In genomic region chr1:25680701-25681100, GRCh38 we compare ENCODE assay signal across 27 cellular contexts.
"Had no signal": no experiment of that assay in that cellular context is flagged by ENCODE, and none has a peak within 500 bp of the region (broad histone marks: within the 10 kb centered on the region; RNA-seq: fewer than 3 reads in every experiment).

No MANE protein-coding gene starts in this region.

- ATAC-seq: left colon; left lung; lower lobe of right lung; natural killer cell treated with Interleukin-12 subunit alpha and Interleukin-12 subunit beta and Interleukin-15 and Interleukin-18, amount 100 ng/mL, for 72 hours; right cardiac atrium; stimulated activated effector memory CD8-positive, alpha-beta T cell treated with anti-CD3 and anti-CD28 coated beads, Interleukin-12 subunit alpha, Interleukin-12 subunit beta, amount 100 ng/mL, for 72 hours; upper lobe of right lung had no signal

- H3K9me3 ChIP-seq: left lung, lower lobe of right lung, ovary, prostate gland, sigmoid colon, spleen, suprapubic skin, thoracic aorta, tibial artery, upper lobe of right lung had no signal

- H3K27ac Mint-ChIP-seq: immature natural killer cell; natural killer cell treated with Interleukin-12 subunit alpha and Interleukin-12 subunit beta and Interleukin-15 and Interleukin-18, amount 100 ng/mL, for 72 hours; stimulated activated effector memory CD8-positive, alpha-beta T cell treated with anti-CD3 and anti-CD28 coated beads, Interleukin-12 subunit alpha, Interleukin-12 subunit beta, amount 100 ng/mL, for 72 hours; stimulated activated naive CD8-positive, alpha-beta T cell treated with anti-CD3 and anti-CD28 coated beads, Interleukin-15, Interleukin-2, amounts not matched to agents 100 ng/mL and 50 ng/mL, for 24 hours had no signal

- H3K4me1 ChIP-seq: prostate gland had no signal

- H3K36me3 Mint-ChIP-seq: natural killer cell treated with Interleukin-12 subunit alpha and Interleukin-12 subunit beta and Interleukin-15 and Interleukin-18, amount 100 ng/mL, for 72 hours had no signal

- H3K4me3 Mint-ChIP-seq: immature natural killer cell; natural killer cell treated with Interleukin-12 subunit alpha and Interleukin-12 subunit beta and Interleukin-15 and Interleukin-18, amount 100 ng/mL, for 72 hours; stimulated activated effector memory CD8-positive, alpha-beta T cell treated with anti-CD3 and anti-CD28 coated beads, Interleukin-12 subunit alpha, Interleukin-12 subunit beta, amount 100 ng/mL, for 72 hours; stimulated activated naive CD8-positive, alpha-beta T cell treated with anti-CD3 and anti-CD28 coated beads, Interleukin-15, Interleukin-2, amounts not matched to agents 100 ng/mL and 50 ng/mL, for 24 hours had no signal

- H3K4me3 ChIP-seq: left lung, lower lobe of right lung, ovary, prostate gland, sigmoid colon, spleen, suprapubic skin, thoracic aorta, tibial artery, upper lobe of right lung had no signal

- H3K36me3 ChIP-seq: left lung, lower lobe of right lung, ovary, prostate gland, sigmoid colon, spleen, suprapubic skin, thoracic aorta, tibial artery, upper lobe of right lung had no signal

- H3K9me3 Mint-ChIP-seq: immature natural killer cell; natural killer cell treated with Interleukin-12 subunit alpha and Interleukin-12 subunit beta and Interleukin-15 and Interleukin-18, amount 100 ng/mL, for 72 hours; stimulated activated effector memory CD8-positive, alpha-beta T cell treated with anti-CD3 and anti-CD28 coated beads, Interleukin-12 subunit alpha, Interleukin-12 subunit beta, amount 100 ng/mL, for 72 hours; stimulated activated naive CD8-positive, alpha-beta T cell treated with anti-CD3 and anti-CD28 coated beads, Interleukin-15, Interleukin-2, amounts not matched to agents 100 ng/mL and 50 ng/mL, for 24 hours had no signal

- H3K27me3 ChIP-seq: left lung, ovary, sigmoid colon, spleen, suprapubic skin, tibial artery, upper lobe of right lung had no signal

- DNase-seq: hippocampal formation; immature natural killer cell; kidney; left lung; lower lobe of right lung; mammary epithelial cell; mesenchymal stem cell; ovary; retina; right cardiac atrium; sigmoid colon; small intestine; stimulated activated CD4-positive, alpha-beta T cell treated with anti-CD3 and anti-CD28 coated beads, Interleukin-4, amount 100 ng/mL, for 24 hours; stimulated activated naive CD4-positive, alpha-beta T cell; tibial artery; trophoblast cell had no signal

- H3K27ac ChIP-seq: left lung, lower lobe of right lung, ovary, prostate gland, sigmoid colon, spleen, suprapubic skin, thoracic aorta, tibial artery, upper lobe of right lung had no signal

- FAIRE-seq: islet of Langerhans, kidney, small intestine, urothelium cell line had no signal
